9 cellular contexts compared by ENCODE assay signal in genomic region chr2:54570321-54570881, GRCh38.
DNase-seq lines count a peak whose midpoint lies in the region; ATAC-seq and TF ChIP-seq lines count a peak whose summit lies in the region.
"Had no signal": no experiment of that assay in that cellular context is flagged by ENCODE, and none has a peak within 500 bp of the region (broad histone marks: within the 10 kb centered on the region; RNA-seq: fewer than 3 reads in every experiment).

No MANE protein-coding gene starts in this region.

- H3K27ac Mint-ChIP-seq in activated naive CD4-positive, alpha-beta T cell treated with anti-CD3 and anti-CD28 coated beads, Interleukin-2, amount 10 ng/mL, durations not matched to agents 7 days and 5 days = peak overlapping the region; percentile 94

- TF ChIP-seq EP300 in transverse colon (IDR thresholded peaks at IDR 0.05; ENCODE audit: low read depth) = no peak

- ATAC-seq in lung (ENCODE audit: insufficient read depth, low FRiP score) (no peak), HG03571 (IDR thresholded peaks at IDR 0.05; ENCODE audit: unreplicated experiment) (no peak)

- no peaks in the 10 kb centered on the region for H3K9me3 Mint-ChIP-seq in activated naive CD4-positive, alpha-beta T cell treated with anti-CD3 and anti-CD28 coated beads, Interleukin-2, amount 10 ng/mL, durations not matched to agents 7 days and 5 days

- peaks cover 93% of the 10 kb centered on the region for H3K4me1 Mint-ChIP-seq in activated naive CD4-positive, alpha-beta T cell treated with anti-CD3 and anti-CD28 coated beads, Interleukin-2, amount 10 ng/mL, durations not matched to agents 7 days and 5 days

- in situ Hi-C loops in transverse colon (cut with MboI; ENCODE audit: low pct_ligation_motif_present in 1 of 4, low pct_unique_long_range_greater_than_20kb in 1 of 4, low sequenced_read_pairs in 3 of 4) = no loop called here

- TF ChIP-seq CTCF in lung (IDR thresholded peaks at IDR 0.05; ENCODE audit: control extremely low read depth, extremely low read depth) (no peak), transverse colon (IDR thresholded peaks at IDR 0.05) (no peak)

- H3K36me3 ChIP-seq in adipocyte (ENCODE audit: control insufficient read depth, insufficient read depth, low read length, severe bottlenecking) (peaks cover 4% of the 10 kb centered on the region), lung (ENCODE audit: control insufficient read depth in 2 of 2, insufficient read depth in 2 of 2, low read length in 2 of 2) (peaks cover 0 to 1% of the 10 kb centered on the region in 2 donors), transverse colon (no peaks in the 10 kb centered on the region)

- peaks cover 31% of the 10 kb centered on the region for H3K36me3 Mint-ChIP-seq in activated naive CD4-positive, alpha-beta T cell treated with anti-CD3 and anti-CD28 coated beads, Interleukin-2, amount 10 ng/mL, durations not matched to agents 7 days and 5 days

- 51 to 57% methylated on average over 5 of the region's 5 CpGs for WGBS in lung, 2 donors
- WGBS in transverse colon (ENCODE audit: low coverage in 1 of 2), 2 donors = 57 to 59% methylated on average over 3 to 5 of the region's 5 CpGs

- H3K27me3 Mint-ChIP-seq in activated naive CD4-positive, alpha-beta T cell treated with anti-CD3 and anti-CD28 coated beads, Interleukin-2, amount 10 ng/mL, durations not matched to agents 7 days and 5 days = no peaks in the 10 kb centered on the region

- H3K4me1 ChIP-seq in adipocyte (ENCODE audit: control insufficient read depth, insufficient read depth, low read length) = peaks cover 67% of the 10 kb centered on the region
- peaks cover 22 to 71% of the 10 kb centered on the region in 2 donors for H3K4me1 ChIP-seq in lung (ENCODE audit: control insufficient read depth in 2 of 2, insufficient read depth in 2 of 2, low read length in 2 of 2)
- peaks cover 52 to 97% (median 74%) of the 10 kb centered on the region in 4 donors for H3K4me1 ChIP-seq in transverse colon

- H3K4me3 ChIP-seq in adipocyte (ENCODE audit: low read length) = peak overlapping the region; percentile 25
- H3K4me3 ChIP-seq in lung = no peak overlapping the region
- H3K4me3 ChIP-seq in transverse colon = no peak overlapping the region

- H3K27me3 ChIP-seq in adipocyte (replicated peaks; ENCODE audit: control insufficient read depth, insufficient read depth, low read length) (no peaks in the 10 kb centered on the region), lung (ENCODE audit: control insufficient read depth, insufficient read depth) (no peaks in the 10 kb centered on the region), transverse colon (no peaks in the 10 kb centered on the region)

- H3K4me3 Mint-ChIP-seq in activated naive CD4-positive, alpha-beta T cell treated with anti-CD3 and anti-CD28 coated beads, Interleukin-2, amount 10 ng/mL, durations not matched to agents 7 days and 5 days = peak overlapping the region; percentile 71

- DNase-seq in activated naive CD4-positive, alpha-beta T cell treated with anti-CD3 and anti-CD28 coated beads, Interleukin-2, amount 10 ng/mL, durations not matched to agents 7 days and 5 days = no peak
- DNase-seq in activated naive CD4-positive, alpha-beta T cell (lab: John Stamatoyannopoulos, UW) = no peak
- DNase-seq in adipocyte (ENCODE audit: low read depth) (no peak), lung (ENCODE audit: low spot score) (no peak), transverse colon (no peak), DMS153 (lab: John Stamatoyannopoulos, UW) (no peak), SKM-1 treated with dmso at 0.1 percent for 144 hours (lab: John Stamatoyannopoulos, UW; ENCODE audit: unreplicated experiment) (no peak)
- DNase-seq: NCI-H524 treated with DMSO at 0.1 percent for 48 hours had no signal

- H3K9ac ChIP-seq in adipocyte (ENCODE audit: low read length) = peak overlapping the region; percentile 24

- no peak for TF ChIP-seq POLR2A in transverse colon (IDR thresholded peaks at IDR 0.05)

- peak overlapping the region; percentile 68 to 80 for H3K27ac ChIP-seq in lung (ENCODE audit: low read depth in 1 of 2, low read length in 1 of 2)
- H3K27ac ChIP-seq in transverse colon = peak overlapping the region; percentile 87 to 93 (median 90)

- H3K9me3 ChIP-seq in adipocyte (ENCODE audit: control insufficient read depth, low read length) (no peaks in the 10 kb centered on the region), lung (ENCODE audit: control insufficient read depth in 2 of 2, insufficient read depth in 1 of 2, low read length in 1 of 2) (no peaks in the 10 kb centered on the region), transverse colon (no peaks in the 10 kb centered on the region)

- CTCF ChIA-PET in activated naive CD4-positive, alpha-beta T cell treated with anti-CD3 and anti-CD28 coated beads, Interleukin-2, amount 10 ng/mL, durations not matched to agents 7 days and 5 days (lab: Charles Lee) = no interaction called here

- intact Hi-C loops in transverse colon (cut with DNase I; ENCODE audit: low total_unique reads) = no loop called here
